Comparison of ENCODE assay signal across 16 cellular contexts in genomic region chr18:26489881-26490280, GRCh38.
"Had no signal": no experiment of that assay in that cellular context is flagged by ENCODE, and none has a peak within 500 bp of the region (broad histone marks: within the 10 kb centered on the region; RNA-seq: fewer than 3 reads in every experiment).

No MANE protein-coding gene starts in this region.

- H3K27me3 ChIP-seq: sigmoid colon, spleen had no signal

- FAIRE-seq: TTC549 had no signal

- H3K4me1 ChIP-seq: parathyroid adenoma, sigmoid colon, spleen had no signal

- DNase-seq: activated CD4-positive, alpha-beta T cell treated with anti-CD3 and anti-CD28 coated beads for 36 hours; activated CD4-positive, alpha-beta T cell treated with anti-CD3 and anti-CD28 coated beads, Interleukin-2, amount 50 U/mL, for 48 hours; activated T-cell treated with anti-CD3 and anti-CD28 coated beads for 4 hours; endodermal cell; erythroblast; immature natural killer cell; naive thymus-derived CD8-positive, alpha-beta T cell; sigmoid colon; spleen; stimulated activated CD4-positive, alpha-beta T cell treated with anti-CD3 and anti-CD28 coated beads, Interleukin-4, amount 100 ng/mL, for 4 hours; stimulated activated naive B cell treated with anti-CD40 and anti-IgM and Interleukin-4, amounts not matched to agents 10 μg/mL and 1 μg/mL and 100 μg/mL, for 72 hours; SW 1271; T-helper 2 cell had no signal

- ATAC-seq: activated CD4-positive, alpha-beta T cell treated with anti-CD3 and anti-CD28 coated beads for 36 hours; naive thymus-derived CD8-positive, alpha-beta T cell; stimulated activated naive B cell treated with anti-CD40 and anti-IgM and Interleukin-4, amounts not matched to agents 10 μg/mL and 1 μg/mL and 100 μg/mL, for 72 hours; WTC11 had no signal

- H3K27ac ChIP-seq: parathyroid adenoma, sigmoid colon, spleen had no signal

- H3K9ac ChIP-seq: parathyroid adenoma had no signal

- H3K4me3 ChIP-seq: sigmoid colon, spleen had no signal

- H3K9me3 ChIP-seq: sigmoid colon, spleen had no signal

- H2AFZ ChIP-seq: parathyroid adenoma had no signal
